1 cellular context compared by ENCODE assay signal in the genomic region with DNA sequence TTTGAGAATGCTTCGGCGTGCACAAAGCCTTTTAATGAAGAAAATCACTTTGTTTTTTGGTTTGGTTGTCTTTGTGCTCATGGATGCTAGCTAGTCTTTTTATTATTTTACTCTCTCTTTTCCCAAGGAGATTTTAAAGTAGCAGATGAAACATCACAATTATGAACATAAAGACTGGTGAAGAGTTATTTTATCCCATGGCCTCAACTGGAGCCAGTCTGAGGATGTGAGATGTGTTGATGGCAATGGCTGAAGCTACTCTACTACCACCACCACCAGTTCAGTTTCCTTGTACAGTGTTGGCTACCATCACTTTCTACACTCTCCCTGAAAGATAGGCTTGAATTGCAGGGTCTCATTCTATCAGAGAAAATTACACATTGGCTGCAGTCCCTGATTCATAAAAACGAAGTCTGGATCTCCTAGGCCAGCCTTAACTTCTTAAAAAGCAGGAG.
TF ChIP-seq lines count a peak whose summit lies in the region.

No MANE protein-coding gene starts in this region.

TF ChIP-seq in H1, 55 proteins besides CTCF, POLR2A, EP300 and RAD21:
- no peak for TF ChIP-seq RXRA (IDR thresholded peaks at IDR 0.05; ENCODE audit: insufficient read depth, low read depth, low read length)
